ENCODE assay signal across 10 cellular contexts in genomic region chr16:89361756-89362155, GRCh38.
DNase-seq lines count a peak whose midpoint lies in the region; ATAC-seq and TF ChIP-seq lines count a peak whose summit lies in the region.
"Had no signal": no experiment of that assay in that cellular context is flagged by ENCODE, and none has a peak within 500 bp of the region (broad histone marks: within the 10 kb centered on the region; RNA-seq: fewer than 3 reads in every experiment).

No MANE protein-coding gene starts in this region.

- no peaks in the 10 kb centered on the region for H3K36me3 ChIP-seq in hepatocyte (replicated peaks; ENCODE audit: insufficient read depth, low read depth)

- no peak overlapping the region for H3K4me3 ChIP-seq in hepatocyte
- H3K4me3 ChIP-seq: A549 had no signal

- peaks cover 17% of the 10 kb centered on the region for H3K36me3 Mint-ChIP-seq in T-helper 2 cell treated with Interferon-gamma antibody and Interleukin-4, amounts not matched to agents 5 μg/mL and 100 μg/mL, for 36 hours (ENCODE audit: low read depth)
- peaks cover 3% of the 10 kb centered on the region for H3K36me3 Mint-ChIP-seq in T-cell
- H3K36me3 Mint-ChIP-seq in stimulated activated memory B cell treated with anti-CD40 and anti-IgM and Interleukin-4, amounts not matched to agents 10 μg/mL and 1 μg/mL and 100 μg/mL, for 72 hours: peaks cover 11% of the 10 kb centered on the region

- H3K27ac Mint-ChIP-seq in T-helper 2 cell treated with Interferon-gamma antibody and Interleukin-4, amounts not matched to agents 5 μg/mL and 100 μg/mL, for 36 hours: peak overlapping the region; percentile 94
- H3K27ac Mint-ChIP-seq in T-cell: peak overlapping the region; percentile 80 to 85
- peak overlapping the region; percentile 78 for H3K27ac Mint-ChIP-seq in stimulated activated memory B cell treated with anti-CD40 and anti-IgM and Interleukin-4, amounts not matched to agents 10 μg/mL and 1 μg/mL and 100 μg/mL, for 72 hours

- no peaks in the 10 kb centered on the region for H3K9me2 ChIP-seq in hepatocyte (replicated peaks; ENCODE audit: insufficient read depth)

- H3K9me3 ChIP-seq in hepatocyte (ENCODE audit: low read depth): no peaks in the 10 kb centered on the region
- H3K9me3 ChIP-seq: A549 had no signal

- TF ChIP-seq CTCF in hepatocyte (IDR thresholded peaks at IDR 0.05; ENCODE audit: poor library complexity): no peak

- H3K4me2 ChIP-seq in hepatocyte: peak overlapping the region; percentile 8
- H3K4me2 ChIP-seq: A549 had no signal

- H2AFZ ChIP-seq in hepatocyte: no peak overlapping the region

- peaks cover 99% of the 10 kb centered on the region for H4K20me1 ChIP-seq in hepatocyte (ENCODE audit: insufficient read depth, poor library complexity, severe bottlenecking)

- POLR2A ChIA-PET in T-cell (lab: Charles Lee): interaction anchor here in 1 of 2 donors (0.7 kb wide), 2 partner anchors 27 to 46 kb away, joined by 3 to 4 read pairs; no protein-coding TSS in a partner anchor

- 51% methylated on average over 4 of the region's 4 CpGs for WGBS in hepatocyte (ENCODE audit: low lambda C conversion rate, missing lambda C conversion rate)

- no peaks in the 10 kb centered on the region for H3K9me3 Mint-ChIP-seq in T-helper 2 cell treated with Interferon-gamma antibody and Interleukin-4, amounts not matched to agents 5 μg/mL and 100 μg/mL, for 36 hours
- H3K9me3 Mint-ChIP-seq in T-cell: no peaks in the 10 kb centered on the region
- H3K9me3 Mint-ChIP-seq in stimulated activated memory B cell treated with anti-CD40 and anti-IgM and Interleukin-4, amounts not matched to agents 10 μg/mL and 1 μg/mL and 100 μg/mL, for 72 hours: no peaks in the 10 kb centered on the region

- peak overlapping the region; percentile 76 for H3K4me3 Mint-ChIP-seq in T-helper 2 cell treated with Interferon-gamma antibody and Interleukin-4, amounts not matched to agents 5 μg/mL and 100 μg/mL, for 36 hours
- peak overlapping the region; percentile 2 to 77 (median 69) for H3K4me3 Mint-ChIP-seq in T-cell
- H3K4me3 Mint-ChIP-seq in stimulated activated memory B cell treated with anti-CD40 and anti-IgM and Interleukin-4, amounts not matched to agents 10 μg/mL and 1 μg/mL and 100 μg/mL, for 72 hours: peak overlapping the region; percentile 24

- H3K4me1 ChIP-seq in hepatocyte (ENCODE audit: insufficient read depth): peaks cover 66% of the 10 kb centered on the region

- no peaks in the 10 kb centered on the region for H3K27me3 Mint-ChIP-seq in T-helper 2 cell treated with Interferon-gamma antibody and Interleukin-4, amounts not matched to agents 5 μg/mL and 100 μg/mL, for 36 hours (ENCODE audit: low read depth)
- H3K27me3 Mint-ChIP-seq in T-cell: no peaks in the 10 kb centered on the region
- no peaks in the 10 kb centered on the region for H3K27me3 Mint-ChIP-seq in stimulated activated memory B cell treated with anti-CD40 and anti-IgM and Interleukin-4, amounts not matched to agents 10 μg/mL and 1 μg/mL and 100 μg/mL, for 72 hours

- no peaks in the 10 kb centered on the region for H3K27me3 ChIP-seq in hepatocyte

- ATAC-seq in T-cell (replicated peaks in 1 of 4) (no peak), GM19395 (IDR thresholded peaks at IDR 0.05; ENCODE audit: unreplicated experiment) (no peak), GM19023 (IDR thresholded peaks at IDR 0.05; ENCODE audit: unreplicated experiment) (no peak)
- no peak for ATAC-seq in stimulated activated memory B cell treated with anti-CD40 and anti-IgM and Interleukin-4, amounts not matched to agents 10 μg/mL and 1 μg/mL and 100 μg/mL, for 72 hours

- H3K27ac ChIP-seq in hepatocyte: no peak overlapping the region
- H3K27ac ChIP-seq: A549 had no signal

- CTCF ChIA-PET in T-cell (lab: Charles Lee): no interaction called here

- peaks cover 98% of the 10 kb centered on the region for H3K79me2 ChIP-seq in hepatocyte

- DNase-seq in T-helper 2 cell treated with Interferon-gamma antibody and Interleukin-4, amounts not matched to agents 5 μg/mL and 100 μg/mL, for 36 hours (ENCODE audit: low spot score): no peak
- no peak for DNase-seq in T-helper 2 cell
- no peak for DNase-seq in T-cell
- DNase-seq in hepatocyte (ENCODE audit: low spot score): no peak
- DNase-seq in NCI-H526 treated with DMSO at 0.1 percent for 48 hours (lab: John Stamatoyannopoulos, UW): no peak
- DNase-seq: NCI-H69 had no signal

- H3K4me1 Mint-ChIP-seq in T-helper 2 cell treated with Interferon-gamma antibody and Interleukin-4, amounts not matched to agents 5 μg/mL and 100 μg/mL, for 36 hours (ENCODE audit: low read depth): peaks cover 87% of the 10 kb centered on the region
- H3K4me1 Mint-ChIP-seq in T-cell: peaks cover 89 to 98% (median 97%) of the 10 kb centered on the region in 3 donors
- H3K4me1 Mint-ChIP-seq in stimulated activated memory B cell treated with anti-CD40 and anti-IgM and Interleukin-4, amounts not matched to agents 10 μg/mL and 1 μg/mL and 100 μg/mL, for 72 hours: peaks cover 81% of the 10 kb centered on the region

Comparison
In these comparisons a context has a peak if more than half of its experiments do, and no peak if none do; other contexts are left out.
1. H3K4me3 Mint-ChIP-seq: peak in every context shown above with its lines; median percentile 76 in T-helper 2 cell treated with Interferon-gamma antibody and Interleukin-4, amounts not matched to agents 5 μg/mL and 100 μg/mL, for 36 hours; 69 in T-cell; 24 in stimulated activated memory B cell treated with anti-CD40 and anti-IgM and Interleukin-4, amounts not matched to agents 10 μg/mL and 1 μg/mL and 100 μg/mL, for 72 hours.